Comparison of ENCODE assay signal across 1 cellular context in the genomic region with DNA sequence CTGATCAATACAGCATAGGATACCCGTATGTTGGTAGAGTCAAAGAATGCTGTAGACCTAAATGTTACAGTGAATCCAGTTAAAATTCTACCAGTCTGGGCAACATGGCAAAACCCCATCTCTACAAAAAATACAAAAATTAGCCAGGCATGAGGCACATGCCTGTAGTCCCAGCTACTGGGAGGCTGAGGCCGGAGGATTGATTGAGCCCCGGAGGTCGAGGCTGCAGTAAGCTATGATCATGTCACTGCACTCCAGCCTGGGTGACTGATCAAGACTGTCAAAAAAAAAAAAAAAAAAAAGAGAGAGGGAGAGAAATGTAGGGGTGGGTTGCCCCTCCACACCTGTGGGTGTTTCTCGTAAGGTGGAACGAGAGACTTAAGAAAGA.
TF ChIP-seq lines count a peak whose summit lies in the region.

No MANE protein-coding gene starts in this region.

TF ChIP-seq in H1, 55 proteins besides CTCF, POLR2A, EP300 and RAD21:
- no peak for TF ChIP-seq RFX5 (IDR thresholded peaks at IDR 0.05; ENCODE audit: borderline replicate concordance, low read depth, low read length)
- peak; percentile 73; the same call in 1 of the 2 replicates for TF ChIP-seq KDM1A (IDR thresholded peaks at IDR 0.05; ENCODE audit: borderline replicate concordance, low read length)
- TF ChIP-seq KDM5A (IDR thresholded peaks at IDR 0.05; ENCODE audit: low read length): no peak
- TF ChIP-seq CEBPB (IDR thresholded peaks at IDR 0.05; ENCODE audit: low read depth, low read length): no peak
- TF ChIP-seq EZH2 (IDR thresholded peaks at IDR 0.05; ENCODE audit: low read depth, low read length, severe bottlenecking): no peak
- TF ChIP-seq HDAC2 (IDR thresholded peaks at IDR 0.05; ENCODE audit: borderline replicate concordance in 1 of 2, low read depth in 2 of 2, low read length in 2 of 2): no peak
TF ChIP-seq in H1: peak in this region for 1.
